Comparison of ENCODE assay signal across 1 cellular context in the genomic region with DNA sequence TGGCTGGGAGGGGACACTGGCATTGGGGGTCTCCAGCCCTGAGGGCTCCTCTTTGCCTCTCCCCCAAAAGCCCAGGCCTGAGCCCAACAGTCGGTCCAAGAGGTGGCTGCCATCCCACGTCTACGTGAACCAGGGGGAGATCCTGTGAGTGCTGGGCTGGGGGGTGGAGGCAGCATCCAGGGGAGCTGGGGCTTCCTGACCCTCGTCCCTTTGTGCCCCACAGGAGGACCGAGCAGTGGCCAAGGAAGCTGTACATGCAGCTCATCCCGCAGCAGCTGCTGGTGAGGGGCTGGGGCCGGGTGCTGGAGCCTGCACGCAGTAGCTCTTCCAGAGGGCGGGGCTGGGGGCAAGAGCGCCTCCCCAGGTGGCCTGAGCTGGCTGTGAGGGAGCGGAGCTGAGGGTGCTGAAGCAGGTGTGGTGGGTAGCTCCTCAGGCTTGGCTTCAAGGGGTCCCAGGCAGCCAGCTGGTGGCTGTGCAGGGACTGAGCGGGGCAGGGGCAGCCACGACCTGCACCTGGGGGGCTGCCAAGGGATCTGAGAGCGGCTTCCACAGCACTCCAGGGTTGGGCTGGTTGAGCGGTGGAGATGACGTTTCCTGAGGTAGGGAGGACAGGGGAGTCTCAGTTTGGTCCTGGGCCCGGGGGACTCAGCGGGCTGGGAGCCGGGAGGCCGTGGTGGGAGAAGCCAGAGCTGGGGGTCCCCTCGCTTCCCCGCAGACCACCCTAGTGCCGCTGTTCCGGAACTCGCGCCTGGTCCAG.
TF ChIP-seq lines count a peak whose summit lies in the region.

No MANE protein-coding gene starts in this region.

TF ChIP-seq in WTC11, 78 proteins besides CTCF, POLR2A, EP300 and RAD21 (continued from another document and continues in another):
- TF ChIP-seq, protein P1, sequence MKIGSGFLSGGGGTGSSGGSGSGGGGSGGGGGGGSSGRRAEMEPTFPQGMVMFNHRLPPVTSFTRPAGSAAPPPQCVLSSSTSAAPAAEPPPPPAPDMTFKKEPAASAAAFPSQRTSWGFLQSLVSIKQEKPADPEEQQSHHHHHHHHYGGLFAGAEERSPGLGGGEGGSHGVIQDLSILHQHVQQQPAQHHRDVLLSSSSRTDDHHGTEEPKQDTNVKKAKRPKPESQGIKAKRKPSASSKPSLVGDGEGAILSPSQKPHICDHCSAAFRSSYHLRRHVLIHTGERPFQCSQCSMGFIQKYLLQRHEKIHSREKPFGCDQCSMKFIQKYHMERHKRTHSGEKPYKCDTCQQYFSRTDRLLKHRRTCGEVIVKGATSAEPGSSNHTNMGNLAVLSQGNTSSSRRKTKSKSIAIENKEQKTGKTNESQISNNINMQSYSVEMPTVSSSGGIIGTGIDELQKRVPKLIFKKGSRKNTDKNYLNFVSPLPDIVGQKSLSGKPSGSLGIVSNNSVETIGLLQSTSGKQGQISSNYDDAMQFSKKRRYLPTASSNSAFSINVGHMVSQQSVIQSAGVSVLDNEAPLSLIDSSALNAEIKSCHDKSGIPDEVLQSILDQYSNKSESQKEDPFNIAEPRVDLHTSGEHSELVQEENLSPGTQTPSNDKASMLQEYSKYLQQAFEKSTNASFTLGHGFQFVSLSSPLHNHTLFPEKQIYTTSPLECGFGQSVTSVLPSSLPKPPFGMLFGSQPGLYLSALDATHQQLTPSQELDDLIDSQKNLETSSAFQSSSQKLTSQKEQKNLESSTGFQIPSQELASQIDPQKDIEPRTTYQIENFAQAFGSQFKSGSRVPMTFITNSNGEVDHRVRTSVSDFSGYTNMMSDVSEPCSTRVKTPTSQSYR (CRISPR knock-in tag; IDR thresholded peaks at IDR 0.05), result 0 out of 2 replicates have a peak, but pooled peaks have one; percentile 22
- TF ChIP-seq, protein P2, sequence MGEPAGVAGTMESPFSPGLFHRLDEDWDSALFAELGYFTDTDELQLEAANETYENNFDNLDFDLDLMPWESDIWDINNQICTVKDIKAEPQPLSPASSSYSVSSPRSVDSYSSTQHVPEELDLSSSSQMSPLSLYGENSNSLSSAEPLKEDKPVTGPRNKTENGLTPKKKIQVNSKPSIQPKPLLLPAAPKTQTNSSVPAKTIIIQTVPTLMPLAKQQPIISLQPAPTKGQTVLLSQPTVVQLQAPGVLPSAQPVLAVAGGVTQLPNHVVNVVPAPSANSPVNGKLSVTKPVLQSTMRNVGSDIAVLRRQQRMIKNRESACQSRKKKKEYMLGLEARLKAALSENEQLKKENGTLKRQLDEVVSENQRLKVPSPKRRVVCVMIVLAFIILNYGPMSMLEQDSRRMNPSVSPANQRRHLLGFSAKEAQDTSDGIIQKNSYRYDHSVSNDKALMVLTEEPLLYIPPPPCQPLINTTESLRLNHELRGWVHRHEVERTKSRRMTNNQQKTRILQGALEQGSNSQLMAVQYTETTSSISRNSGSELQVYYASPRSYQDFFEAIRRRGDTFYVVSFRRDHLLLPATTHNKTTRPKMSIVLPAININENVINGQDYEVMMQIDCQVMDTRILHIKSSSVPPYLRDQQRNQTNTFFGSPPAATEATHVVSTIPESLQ (CRISPR knock-in tag; IDR thresholded peaks at IDR 0.05), result no peak
- TF ChIP-seq, protein P3, sequence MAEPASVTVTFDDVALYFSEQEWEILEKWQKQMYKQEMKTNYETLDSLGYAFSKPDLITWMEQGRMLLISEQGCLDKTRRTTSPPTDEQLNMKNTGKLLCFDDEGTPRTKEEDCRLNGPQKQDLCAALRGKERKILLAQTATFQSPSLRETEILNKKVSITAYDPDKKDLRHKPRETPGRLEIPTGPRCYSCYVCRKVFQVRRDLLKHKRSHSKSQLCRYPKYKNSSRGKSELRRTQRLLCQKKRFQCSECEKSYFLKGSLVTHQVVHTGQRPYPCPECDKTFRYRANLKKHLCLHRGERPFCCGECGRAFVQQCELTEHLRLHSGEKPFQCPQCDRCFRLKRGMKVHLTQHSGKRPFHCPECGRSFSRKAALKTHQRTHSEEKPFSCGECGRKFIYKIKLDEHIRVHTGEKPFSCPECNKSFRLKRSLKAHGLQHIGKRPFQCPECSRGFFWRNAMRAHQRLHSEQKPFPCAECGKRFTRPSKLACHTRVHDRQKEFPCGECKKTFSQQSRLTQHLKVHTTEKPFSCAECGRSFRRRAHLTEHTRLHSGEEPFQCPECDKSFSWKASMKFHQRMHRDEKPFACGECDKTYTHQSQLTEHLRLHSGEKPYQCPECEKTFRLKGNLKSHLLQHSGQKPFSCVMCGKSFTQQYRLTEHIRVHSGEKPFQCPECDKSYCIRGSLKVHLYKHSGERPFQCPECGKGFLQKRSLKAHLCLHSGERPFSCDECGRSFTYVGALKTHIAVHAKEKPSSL (CRISPR knock-in tag; conservative IDR thresholded peaks at IDR 0.05), result no peak
- no peak for TF ChIP-seq RORB (CRISPR knock-in tag; IDR thresholded peaks at IDR 0.05)
- no peak for TF ChIP-seq TEAD4 (CRISPR knock-in tag; IDR thresholded peaks at IDR 0.05)
- TF ChIP-seq, protein P4, sequence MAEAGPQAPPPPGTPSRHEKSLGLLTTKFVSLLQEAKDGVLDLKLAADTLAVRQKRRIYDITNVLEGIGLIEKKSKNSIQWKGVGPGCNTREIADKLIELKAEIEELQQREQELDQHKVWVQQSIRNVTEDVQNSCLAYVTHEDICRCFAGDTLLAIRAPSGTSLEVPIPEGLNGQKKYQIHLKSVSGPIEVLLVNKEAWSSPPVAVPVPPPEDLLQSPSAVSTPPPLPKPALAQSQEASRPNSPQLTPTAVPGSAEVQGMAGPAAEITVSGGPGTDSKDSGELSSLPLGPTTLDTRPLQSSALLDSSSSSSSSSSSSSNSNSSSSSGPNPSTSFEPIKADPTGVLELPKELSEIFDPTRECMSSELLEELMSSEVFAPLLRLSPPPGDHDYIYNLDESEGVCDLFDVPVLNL (CRISPR knock-in tag; IDR thresholded peaks at IDR 0.05; ENCODE audit: borderline replicate concordance, low read depth), result no peak
- 0 out of 2 replicates have a peak, but pooled peaks have one; percentile 15 for TF ChIP-seq CREM (CRISPR knock-in tag; IDR thresholded peaks at IDR 0.05)
- TF ChIP-seq ZNF263 (CRISPR knock-in tag; IDR thresholded peaks at IDR 0.05; ENCODE audit: low read depth), result no peak
- no peak for TF ChIP-seq EMX1 (CRISPR knock-in tag; IDR thresholded peaks at IDR 0.05)
- TF ChIP-seq FOXJ3 (CRISPR knock-in tag; IDR thresholded peaks at IDR 0.05; ENCODE audit: borderline replicate concordance), result no peak
- no peak for TF ChIP-seq IRF2 (CRISPR knock-in tag; IDR thresholded peaks at IDR 0.05; ENCODE audit: borderline replicate concordance, low read depth)
- TF ChIP-seq, protein P5, sequence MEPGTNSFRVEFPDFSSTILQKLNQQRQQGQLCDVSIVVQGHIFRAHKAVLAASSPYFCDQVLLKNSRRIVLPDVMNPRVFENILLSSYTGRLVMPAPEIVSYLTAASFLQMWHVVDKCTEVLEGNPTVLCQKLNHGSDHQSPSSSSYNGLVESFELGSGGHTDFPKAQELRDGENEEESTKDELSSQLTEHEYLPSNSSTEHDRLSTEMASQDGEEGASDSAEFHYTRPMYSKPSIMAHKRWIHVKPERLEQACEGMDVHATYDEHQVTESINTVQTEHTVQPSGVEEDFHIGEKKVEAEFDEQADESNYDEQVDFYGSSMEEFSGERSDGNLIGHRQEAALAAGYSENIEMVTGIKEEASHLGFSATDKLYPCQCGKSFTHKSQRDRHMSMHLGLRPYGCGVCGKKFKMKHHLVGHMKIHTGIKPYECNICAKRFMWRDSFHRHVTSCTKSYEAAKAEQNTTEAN (CRISPR knock-in tag; IDR thresholded peaks at IDR 0.05), result no peak
- TF ChIP-seq, protein P6, sequence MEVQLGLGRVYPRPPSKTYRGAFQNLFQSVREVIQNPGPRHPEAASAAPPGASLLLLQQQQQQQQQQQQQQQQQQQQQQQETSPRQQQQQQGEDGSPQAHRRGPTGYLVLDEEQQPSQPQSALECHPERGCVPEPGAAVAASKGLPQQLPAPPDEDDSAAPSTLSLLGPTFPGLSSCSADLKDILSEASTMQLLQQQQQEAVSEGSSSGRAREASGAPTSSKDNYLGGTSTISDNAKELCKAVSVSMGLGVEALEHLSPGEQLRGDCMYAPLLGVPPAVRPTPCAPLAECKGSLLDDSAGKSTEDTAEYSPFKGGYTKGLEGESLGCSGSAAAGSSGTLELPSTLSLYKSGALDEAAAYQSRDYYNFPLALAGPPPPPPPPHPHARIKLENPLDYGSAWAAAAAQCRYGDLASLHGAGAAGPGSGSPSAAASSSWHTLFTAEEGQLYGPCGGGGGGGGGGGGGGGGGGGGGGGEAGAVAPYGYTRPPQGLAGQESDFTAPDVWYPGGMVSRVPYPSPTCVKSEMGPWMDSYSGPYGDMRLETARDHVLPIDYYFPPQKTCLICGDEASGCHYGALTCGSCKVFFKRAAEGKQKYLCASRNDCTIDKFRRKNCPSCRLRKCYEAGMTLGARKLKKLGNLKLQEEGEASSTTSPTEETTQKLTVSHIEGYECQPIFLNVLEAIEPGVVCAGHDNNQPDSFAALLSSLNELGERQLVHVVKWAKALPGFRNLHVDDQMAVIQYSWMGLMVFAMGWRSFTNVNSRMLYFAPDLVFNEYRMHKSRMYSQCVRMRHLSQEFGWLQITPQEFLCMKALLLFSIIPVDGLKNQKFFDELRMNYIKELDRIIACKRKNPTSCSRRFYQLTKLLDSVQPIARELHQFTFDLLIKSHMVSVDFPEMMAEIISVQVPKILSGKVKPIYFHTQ (CRISPR knock-in tag; IDR thresholded peaks at IDR 0.05), result no peak
- peak; percentile 52; the same call in 1 of the 2 replicates for TF ChIP-seq ZNF671 (CRISPR knock-in tag; IDR thresholded peaks at IDR 0.05)
- TF ChIP-seq ZNF138 (CRISPR knock-in tag; conservative IDR thresholded peaks at IDR 0.05), result no peak
- TF ChIP-seq, protein P7, sequence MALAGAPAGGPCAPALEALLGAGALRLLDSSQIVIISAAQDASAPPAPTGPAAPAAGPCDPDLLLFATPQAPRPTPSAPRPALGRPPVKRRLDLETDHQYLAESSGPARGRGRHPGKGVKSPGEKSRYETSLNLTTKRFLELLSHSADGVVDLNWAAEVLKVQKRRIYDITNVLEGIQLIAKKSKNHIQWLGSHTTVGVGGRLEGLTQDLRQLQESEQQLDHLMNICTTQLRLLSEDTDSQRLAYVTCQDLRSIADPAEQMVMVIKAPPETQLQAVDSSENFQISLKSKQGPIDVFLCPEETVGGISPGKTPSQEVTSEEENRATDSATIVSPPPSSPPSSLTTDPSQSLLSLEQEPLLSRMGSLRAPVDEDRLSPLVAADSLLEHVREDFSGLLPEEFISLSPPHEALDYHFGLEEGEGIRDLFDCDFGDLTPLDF (CRISPR knock-in tag; IDR thresholded peaks at IDR 0.05), result no peak
- TF ChIP-seq ZNF396 (CRISPR knock-in tag; IDR thresholded peaks at IDR 0.05; ENCODE audit: borderline replicate concordance), result no peak
- no peak for TF ChIP-seq SMAD4 (CRISPR knock-in tag; IDR thresholded peaks at IDR 0.05)
- no peak for TF ChIP-seq RELA (CRISPR knock-in tag; IDR thresholded peaks at IDR 0.05; ENCODE audit: borderline replicate concordance)
- TF ChIP-seq, protein P8, sequence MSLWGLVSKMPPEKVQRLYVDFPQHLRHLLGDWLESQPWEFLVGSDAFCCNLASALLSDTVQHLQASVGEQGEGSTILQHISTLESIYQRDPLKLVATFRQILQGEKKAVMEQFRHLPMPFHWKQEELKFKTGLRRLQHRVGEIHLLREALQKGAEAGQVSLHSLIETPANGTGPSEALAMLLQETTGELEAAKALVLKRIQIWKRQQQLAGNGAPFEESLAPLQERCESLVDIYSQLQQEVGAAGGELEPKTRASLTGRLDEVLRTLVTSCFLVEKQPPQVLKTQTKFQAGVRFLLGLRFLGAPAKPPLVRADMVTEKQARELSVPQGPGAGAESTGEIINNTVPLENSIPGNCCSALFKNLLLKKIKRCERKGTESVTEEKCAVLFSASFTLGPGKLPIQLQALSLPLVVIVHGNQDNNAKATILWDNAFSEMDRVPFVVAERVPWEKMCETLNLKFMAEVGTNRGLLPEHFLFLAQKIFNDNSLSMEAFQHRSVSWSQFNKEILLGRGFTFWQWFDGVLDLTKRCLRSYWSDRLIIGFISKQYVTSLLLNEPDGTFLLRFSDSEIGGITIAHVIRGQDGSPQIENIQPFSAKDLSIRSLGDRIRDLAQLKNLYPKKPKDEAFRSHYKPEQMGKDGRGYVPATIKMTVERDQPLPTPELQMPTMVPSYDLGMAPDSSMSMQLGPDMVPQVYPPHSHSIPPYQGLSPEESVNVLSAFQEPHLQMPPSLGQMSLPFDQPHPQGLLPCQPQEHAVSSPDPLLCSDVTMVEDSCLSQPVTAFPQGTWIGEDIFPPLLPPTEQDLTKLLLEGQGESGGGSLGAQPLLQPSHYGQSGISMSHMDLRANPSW (CRISPR knock-in tag; conservative IDR thresholded peaks at IDR 0.05; ENCODE audit: low read depth), result no peak
- TF ChIP-seq, protein P9, sequence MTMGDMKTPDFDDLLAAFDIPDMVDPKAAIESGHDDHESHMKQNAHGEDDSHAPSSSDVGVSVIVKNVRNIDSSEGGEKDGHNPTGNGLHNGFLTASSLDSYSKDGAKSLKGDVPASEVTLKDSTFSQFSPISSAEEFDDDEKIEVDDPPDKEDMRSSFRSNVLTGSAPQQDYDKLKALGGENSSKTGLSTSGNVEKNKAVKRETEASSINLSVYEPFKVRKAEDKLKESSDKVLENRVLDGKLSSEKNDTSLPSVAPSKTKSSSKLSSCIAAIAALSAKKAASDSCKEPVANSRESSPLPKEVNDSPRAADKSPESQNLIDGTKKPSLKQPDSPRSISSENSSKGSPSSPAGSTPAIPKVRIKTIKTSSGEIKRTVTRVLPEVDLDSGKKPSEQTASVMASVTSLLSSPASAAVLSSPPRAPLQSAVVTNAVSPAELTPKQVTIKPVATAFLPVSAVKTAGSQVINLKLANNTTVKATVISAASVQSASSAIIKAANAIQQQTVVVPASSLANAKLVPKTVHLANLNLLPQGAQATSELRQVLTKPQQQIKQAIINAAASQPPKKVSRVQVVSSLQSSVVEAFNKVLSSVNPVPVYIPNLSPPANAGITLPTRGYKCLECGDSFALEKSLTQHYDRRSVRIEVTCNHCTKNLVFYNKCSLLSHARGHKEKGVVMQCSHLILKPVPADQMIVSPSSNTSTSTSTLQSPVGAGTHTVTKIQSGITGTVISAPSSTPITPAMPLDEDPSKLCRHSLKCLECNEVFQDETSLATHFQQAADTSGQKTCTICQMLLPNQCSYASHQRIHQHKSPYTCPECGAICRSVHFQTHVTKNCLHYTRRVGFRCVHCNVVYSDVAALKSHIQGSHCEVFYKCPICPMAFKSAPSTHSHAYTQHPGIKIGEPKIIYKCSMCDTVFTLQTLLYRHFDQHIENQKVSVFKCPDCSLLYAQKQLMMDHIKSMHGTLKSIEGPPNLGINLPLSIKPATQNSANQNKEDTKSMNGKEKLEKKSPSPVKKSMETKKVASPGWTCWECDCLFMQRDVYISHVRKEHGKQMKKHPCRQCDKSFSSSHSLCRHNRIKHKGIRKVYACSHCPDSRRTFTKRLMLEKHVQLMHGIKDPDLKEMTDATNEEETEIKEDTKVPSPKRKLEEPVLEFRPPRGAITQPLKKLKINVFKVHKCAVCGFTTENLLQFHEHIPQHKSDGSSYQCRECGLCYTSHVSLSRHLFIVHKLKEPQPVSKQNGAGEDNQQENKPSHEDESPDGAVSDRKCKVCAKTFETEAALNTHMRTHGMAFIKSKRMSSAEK (CRISPR knock-in tag; IDR thresholded peaks at IDR 0.05; ENCODE audit: borderline replicate concordance), result no peak
- TF ChIP-seq SMAD3 (CRISPR knock-in tag; IDR thresholded peaks at IDR 0.05; ENCODE audit: borderline replicate concordance), result no peak
- no peak for TF ChIP-seq MXD4 (CRISPR knock-in tag; IDR thresholded peaks at IDR 0.05; ENCODE audit: borderline replicate concordance)
- TF ChIP-seq, protein P10, sequence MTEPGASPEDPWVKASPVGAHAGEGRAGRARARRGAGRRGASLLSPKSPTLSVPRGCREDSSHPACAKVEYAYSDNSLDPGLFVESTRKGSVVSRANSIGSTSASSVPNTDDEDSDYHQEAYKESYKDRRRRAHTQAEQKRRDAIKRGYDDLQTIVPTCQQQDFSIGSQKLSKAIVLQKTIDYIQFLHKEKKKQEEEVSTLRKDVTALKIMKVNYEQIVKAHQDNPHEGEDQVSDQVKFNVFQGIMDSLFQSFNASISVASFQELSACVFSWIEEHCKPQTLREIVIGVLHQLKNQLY (CRISPR knock-in tag; IDR thresholded peaks at IDR 0.05), result 0 out of 2 replicates have a peak, but pooled peaks have one; percentile 21
- TF ChIP-seq ETV6 (CRISPR knock-in tag; IDR thresholded peaks at IDR 0.05), result no peak
- no peak for TF ChIP-seq ZNF121 (CRISPR knock-in tag; IDR thresholded peaks at IDR 0.05)
- TF ChIP-seq HMGA2 (CRISPR knock-in tag; IDR thresholded peaks at IDR 0.05), result no peak
